8 cellular contexts compared by ENCODE assay signal in the genomic region with DNA sequence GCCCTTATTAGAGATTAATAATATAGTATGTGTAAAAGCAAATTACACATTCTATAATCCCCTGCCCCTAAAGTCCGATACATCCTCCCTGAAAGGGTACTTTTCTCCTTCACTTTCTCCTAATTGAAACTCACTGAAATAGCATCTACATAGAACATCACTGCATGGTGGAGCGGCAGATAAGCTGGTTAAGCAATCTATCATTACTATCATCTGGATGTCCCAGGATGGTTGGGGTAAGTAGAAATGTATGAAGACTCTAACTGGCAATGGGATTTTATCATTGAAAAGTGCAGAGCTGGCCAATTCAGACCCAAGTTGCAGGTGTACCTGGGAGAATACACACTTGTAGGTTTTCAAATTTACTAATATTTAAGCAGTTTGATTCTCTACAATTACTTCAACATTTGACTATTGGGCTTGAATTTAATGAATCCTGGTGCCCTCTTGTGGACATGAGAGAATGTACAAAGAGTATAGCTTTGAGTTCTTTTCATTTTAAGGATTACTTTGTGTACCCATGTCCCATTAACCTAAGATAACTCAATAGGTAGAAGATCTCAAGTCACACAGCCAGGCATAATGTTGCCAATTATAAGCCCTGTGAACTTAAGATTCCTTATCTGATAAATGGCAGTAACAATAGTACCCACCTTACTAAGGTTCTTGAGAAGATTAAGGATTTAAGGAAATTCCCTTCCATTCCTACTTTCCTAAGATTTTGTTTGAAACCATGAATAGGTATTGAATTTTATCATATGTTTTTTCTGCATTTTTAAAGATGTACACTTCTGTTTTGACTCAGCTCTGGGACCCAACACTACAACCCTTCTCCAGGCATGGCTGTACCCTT.
DNase-seq lines count a peak whose midpoint lies in the region; ATAC-seq, FAIRE-seq and TF ChIP-seq lines count a peak whose summit lies in the region.

No MANE protein-coding gene starts in this region.

- H3K9me3 ChIP-seq in HEK293 (ENCODE audit: control insufficient read depth, insufficient read depth, low read depth, low read length): no peaks in the 10 kb centered on the region

- H3K4me3 ChIP-seq in HEK293 (ENCODE audit: low read depth, low read length): no peak overlapping the region

- no peaks in the 10 kb centered on the region for H3K4me1 ChIP-seq in HEK293 (ENCODE audit: control insufficient read depth, insufficient read depth, low read length)

- ATAC-seq in GM21737 (IDR thresholded peaks at IDR 0.05; ENCODE audit: unreplicated experiment) (no peak), HG03520 (IDR thresholded peaks at IDR 0.05; ENCODE audit: unreplicated experiment) (no peak)

- no peaks in the 10 kb centered on the region for H3K36me3 ChIP-seq in HEK293 (ENCODE audit: control insufficient read depth in 2 of 2, insufficient read depth in 1 of 2, low read length in 2 of 2)

- H3K27me3 Mint-ChIP-seq in nephron progenitor cell (ENCODE audit: low read depth, poor library complexity): peaks cover 10% of the 10 kb centered on the region

- FAIRE-seq in D721Med (lab: Jason Lieb, UNC): peak; percentile 88
- peak; percentile 57 for FAIRE-seq in endometrium (lab: Jason Lieb, UNC)

- POLR2A ChIA-PET in HEK293 (lab: Yijun Ruan, JAX): no interaction called here

- no peak overlapping the region for H3K27ac Mint-ChIP-seq in nephron progenitor cell

- no peaks in the 10 kb centered on the region for H3K4me1 Mint-ChIP-seq in nephron progenitor cell

- H3K4me3 Mint-ChIP-seq in nephron progenitor cell: no peak overlapping the region

- H3K9me3 Mint-ChIP-seq in nephron progenitor cell: peaks cover 4% of the 10 kb centered on the region

- peak; percentile 29 for DNase-seq in D721Med (ENCODE audit: insufficient read length, low spot score)
- DNase-seq in OCI-M1 (lab: John Stamatoyannopoulos, UW): peak; percentile 68
- DNase-seq in nephron progenitor cell: no peak
- DNase-seq in HuH-7 (ENCODE audit: low spot score): no peak

- TF ChIP-seq CTCF in D721Med (IDR thresholded peaks at IDR 0.05; ENCODE audit: insufficient read depth, missing control alignments) (peak; percentile 78), HEK293 (tag by site-specific recombination; IDR thresholded peaks at IDR 0.05) (no peak), nephron progenitor cell (IDR thresholded peaks at IDR 0.05) (peak; percentile 55)

- CTCF ChIA-PET in HEK293 (lab: Yijun Ruan, JAX): interaction anchor here (0.5 to 9.1 kb wide), 29 partner anchors 10 to 699 kb away, joined by 3 to 133 read pairs (median 4); a partner anchor contains a TSS

- H3K27ac ChIP-seq in HEK293 (ENCODE audit: extremely low read depth, low read depth, low read length): no peak overlapping the region

- H3K36me3 Mint-ChIP-seq in nephron progenitor cell (ENCODE audit: low read depth): no peaks in the 10 kb centered on the region

TF ChIP-seq in HEK293, 187 proteins besides CTCF, POLR2A, EP300 and RAD21:
- TF ChIP-seq ZNF654 (tag by site-specific recombination; IDR thresholded peaks at IDR 0.05; ENCODE audit: low read depth) (peak; percentile 38), ZNF433 (tag by site-specific recombination; IDR thresholded peaks at IDR 0.05; ENCODE audit: low read depth) (no peak)

Comparison
In these comparisons a context has a peak if more than half of its experiments do, and no peak if none do; other contexts are left out.
1. DNase-seq: peak in D721Med (single experiment) and OCI-M1 (single experiment); none in nephron progenitor cell (single experiment) and HuH-7 (single experiment).